Comparison of ENCODE assay signal across 20 cellular contexts in genomic region chr6:70735513-70735912, GRCh38.
A peak's percentile ranks its signal among the peaks of the same experiment; 100 is the strongest.
DNase-seq lines count a peak whose midpoint lies in the region; ATAC-seq, FAIRE-seq and TF ChIP-seq lines count a peak whose summit lies in the region.
"Had no signal": no experiment of that assay in that cellular context is flagged by ENCODE, and none has a peak within 500 bp of the region (broad histone marks: within the 10 kb centered on the region; RNA-seq: fewer than 3 reads in every experiment).

No MANE protein-coding gene starts in this region.

- no peaks in the 10 kb centered on the region for H3K4me1 ChIP-seq in right cardiac atrium (ENCODE audit: control insufficient read depth, insufficient read depth, low read length)
- H3K4me1 ChIP-seq in pancreas = peaks cover 0 to 8% (median 0%) of the 10 kb centered on the region in 3 donors
- H3K4me1 ChIP-seq in gastrocnemius medialis = peaks cover 17 to 52% of the 10 kb centered on the region in 2 donors
- H3K4me1 ChIP-seq: BLaER1 treated with 17β-estradiol and CSF1 and Interleukin-3, amounts not matched to agents 10 nM and 100 nM; Caco-2 had no signal

- in situ Hi-C loops in gastrocnemius medialis (cut with MboI; ENCODE audit: low sequenced_read_pairs in 4 of 4) = no loop called here

- FAIRE-seq in pancreas (lab: Jason Lieb, UNC) = no peak
- FAIRE-seq: D721Med, GM12891, GM19239 had no signal

- H3K27ac ChIP-seq in right cardiac atrium (ENCODE audit: low read length) = no peak overlapping the region
- no peak overlapping the region for H3K27ac ChIP-seq in pancreas
- H3K27ac ChIP-seq in gastrocnemius medialis = peak overlapping the region; percentile 12 to 73 (median 56)
- H3K27ac ChIP-seq: BLaER1 treated with 17β-estradiol and CSF1 and Interleukin-3, amounts not matched to agents 10 nM and 100 nM; C4-2B had no signal

- ATAC-seq in left ventricle myocardium superior = peak; percentile 61
- ATAC-seq in right cardiac atrium = no peak
- ATAC-seq in pancreas = peak; percentile 71 to 89 (median 86)
- peak; percentile 88 to 94 for ATAC-seq in gastrocnemius medialis
- ATAC-seq: CD8-positive, alpha-beta T cell had no signal

- DNase-seq in left ventricle myocardium superior = no peak
- no peak for DNase-seq in right cardiac atrium
- DNase-seq in pancreas = peak in 4 of 6 donors; percentile 20 to 40 (median 30)
- peak; percentile 32 to 50 for DNase-seq in gastrocnemius medialis
- no peak for DNase-seq in NOMO-1 treated with DMSO at 0.1 percent for 48 hours (lab: John Stamatoyannopoulos, UW; ENCODE audit: unreplicated experiment)
- no peak for DNase-seq in NCI-H82 treated with DMSO at 0.1 percent for 48 hours (lab: John Stamatoyannopoulos, UW; ENCODE audit: unreplicated experiment)
- DNase-seq: 8988T; ACHN; AML-193; Caco-2; Calu3; CD4-positive, alpha-beta T cell; CD8-positive, alpha-beta T cell; DMS79 treated with DMSO at 0.1 percent for 48 hours; GF-D8 had no signal

- TF ChIP-seq CTCF in pancreas (IDR thresholded peaks at IDR 0.05) = no peak
- TF ChIP-seq CTCF in gastrocnemius medialis (IDR thresholded peaks at IDR 0.05 in 4 of 5, conservative IDR thresholded peaks at IDR 0.05 in 1 of 5) = no peak

- no peak for TF ChIP-seq POLR2A in gastrocnemius medialis (IDR thresholded peaks at IDR 0.05)

- 88% methylated on average over 6 of the region's 6 CpGs for WGBS in right cardiac atrium
- WGBS in pancreas, 2 donors = 58 to 63% methylated on average over 6 of the region's 6 CpGs

- H3K9me3 ChIP-seq in right cardiac atrium (ENCODE audit: control insufficient read depth, low read length) = no peaks in the 10 kb centered on the region
- no peaks in the 10 kb centered on the region for H3K9me3 ChIP-seq in pancreas
- H3K9me3 ChIP-seq in gastrocnemius medialis = no peaks in the 10 kb centered on the region
- H3K9me3 ChIP-seq: Caco-2 had no signal

- intact Hi-C loops in left ventricle myocardium superior (cut with micrococcal nuclease) = no loop called here
- intact Hi-C loops in right cardiac atrium (cut with DNase I) = no loop called here
- intact Hi-C loops in pancreas (cut with DNase I) = no loop called here
- intact Hi-C loops in gastrocnemius medialis (cut with DNase I; ENCODE audit: low total_unique reads) = no loop called here

- H3K36me3 ChIP-seq in pancreas (peaks cover 0 to 6% (median 0%) of the 10 kb centered on the region in 3 donors), gastrocnemius medialis (no peaks in the 10 kb centered on the region)

- H3K27me3 ChIP-seq in right cardiac atrium (ENCODE audit: control insufficient read depth, insufficient read depth) = no peaks in the 10 kb centered on the region
- no peaks in the 10 kb centered on the region for H3K27me3 ChIP-seq in pancreas
- no peaks in the 10 kb centered on the region for H3K27me3 ChIP-seq in gastrocnemius medialis
- H3K27me3 ChIP-seq: BLaER1 treated with 17β-estradiol and CSF1 and Interleukin-3, amounts not matched to agents 10 nM and 100 nM had no signal

- no peak overlapping the region for H3K4me3 ChIP-seq in right cardiac atrium (ENCODE audit: low read length)
- no peak overlapping the region for H3K4me3 ChIP-seq in pancreas
- no peak overlapping the region for H3K4me3 ChIP-seq in gastrocnemius medialis
- H3K4me3 ChIP-seq: BLaER1 treated with 17β-estradiol and CSF1 and Interleukin-3, amounts not matched to agents 10 nM and 100 nM had no signal

Comparison
In these comparisons a context has a peak if more than half of its experiments do, and no peak if none do; other contexts are left out.
1. ATAC-seq: peak in left ventricle myocardium superior (single experiment), pancreas (4 of 4) and gastrocnemius medialis (2 of 2); none in right cardiac atrium (0 of 2).
2. DNase-seq: peak in pancreas (4 of 6) and gastrocnemius medialis (2 of 2); none in left ventricle myocardium superior (single experiment), right cardiac atrium (0 of 3), NOMO-1 treated with DMSO at 0.1 percent for 48 hours (single experiment) and NCI-H82 treated with DMSO at 0.1 percent for 48 hours (single experiment).
3. H3K27ac ChIP-seq: peak in gastrocnemius medialis (4 of 4); none in right cardiac atrium (single experiment) and pancreas (0 of 4).